1 cellular context compared by ENCODE assay signal in the genomic region with DNA sequence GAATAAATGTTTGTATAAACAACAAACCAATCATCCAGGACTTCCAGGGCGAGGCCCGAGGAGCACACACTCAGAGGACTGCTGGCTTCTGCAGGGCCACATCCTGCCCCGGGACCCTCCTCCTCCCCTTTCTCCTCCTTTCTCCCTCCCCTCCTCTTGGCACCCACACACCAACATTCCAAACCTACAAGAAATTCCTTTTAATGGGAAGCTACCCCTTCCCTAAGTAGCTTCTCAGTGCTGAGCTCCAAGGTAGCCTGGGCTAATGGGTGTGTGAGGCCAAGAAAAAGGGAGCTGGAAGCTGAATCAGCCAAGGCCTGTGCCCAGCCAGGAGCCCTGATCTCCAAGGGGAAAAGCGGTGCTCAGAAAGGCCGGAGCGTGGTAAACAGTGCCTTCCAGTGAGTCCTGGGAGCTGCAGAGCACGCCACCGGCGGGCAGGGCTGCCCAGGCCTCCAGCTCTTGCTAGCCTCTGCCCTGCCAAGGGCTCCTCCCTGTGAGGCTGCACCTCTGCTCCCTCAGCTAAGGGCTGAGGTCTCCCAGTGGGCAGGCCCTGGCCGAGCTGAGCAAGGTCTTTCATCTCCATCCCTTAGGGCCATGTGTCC.
TF ChIP-seq lines count a peak whose summit lies in the region.

No MANE protein-coding gene starts in this region.

TF ChIP-seq in IMR-90, 13 proteins besides CTCF, POLR2A, EP300 and RAD21:
- no peak for TF ChIP-seq RFX5 (IDR thresholded peaks at IDR 0.05; ENCODE audit: low read depth, low read length)
- no peak for TF ChIP-seq CHD1 (IDR thresholded peaks at IDR 0.05; ENCODE audit: low read depth, low read length)
- no peak for TF ChIP-seq MXI1 (IDR thresholded peaks at IDR 0.05; ENCODE audit: borderline replicate concordance, low read depth, low read length)
- TF ChIP-seq MAFK (IDR thresholded peaks at IDR 0.05; ENCODE audit: low read depth, low read length): no peak
- TF ChIP-seq SMC3 (IDR thresholded peaks at IDR 0.05; ENCODE audit: low read depth, low read length): no peak
- TF ChIP-seq RCOR1 (IDR thresholded peaks at IDR 0.05; ENCODE audit: insufficient replicate concordance, low read length): no peak
- no peak for TF ChIP-seq FOS (IDR thresholded peaks at IDR 0.05; ENCODE audit: low read depth, low read length)
- TF ChIP-seq, protein P1, sequence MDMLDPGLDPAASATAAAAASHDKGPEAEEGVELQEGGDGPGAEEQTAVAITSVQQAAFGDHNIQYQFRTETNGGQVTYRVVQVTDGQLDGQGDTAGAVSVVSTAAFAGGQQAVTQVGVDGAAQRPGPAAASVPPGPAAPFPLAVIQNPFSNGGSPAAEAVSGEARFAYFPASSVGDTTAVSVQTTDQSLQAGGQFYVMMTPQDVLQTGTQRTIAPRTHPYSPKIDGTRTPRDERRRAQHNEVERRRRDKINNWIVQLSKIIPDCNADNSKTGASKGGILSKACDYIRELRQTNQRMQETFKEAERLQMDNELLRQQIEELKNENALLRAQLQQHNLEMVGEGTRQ (IDR thresholded peaks at IDR 0.05; ENCODE audit: low read depth, low read length): no peak
- no peak for TF ChIP-seq CEBPB (IDR thresholded peaks at IDR 0.05; ENCODE audit: low read depth, low read length)
